8 cellular contexts compared by ENCODE assay signal in genomic region chr19:21835429-21835809, GRCh38. TPM values are rescaled to one million over a fixed set of nuclear protein-coding genes. Genes with fewer than 3 reads are reported as not detected.
A peak's percentile ranks its signal among the peaks of the same experiment; 100 is the strongest.
DNase-seq lines count a peak whose midpoint lies in the region; ATAC-seq, FAIRE-seq and TF ChIP-seq lines count a peak whose summit lies in the region.

No MANE protein-coding gene starts in this region.

- H3K36me3 ChIP-seq in GM12878 (ENCODE audit: control insufficient read depth in 2 of 2, insufficient read depth in 2 of 2, low read length in 1 of 2) (no peaks in the 10 kb centered on the region), mesendoderm (ENCODE audit: control insufficient read depth, insufficient read depth, low read length) (peaks cover 4% of the 10 kb centered on the region), HAP-1 (replicated peaks) (no peaks in the 10 kb centered on the region)

- no TSS peak for BruUV-seq in GM12878 (replicated peaks; lab: Mats Ljungman, UMichigan)

- peak; percentile 5 to 16 for DNase-seq in stimulated activated CD4-positive, alpha-beta T cell treated with anti-CD3 and anti-CD28 coated beads, Interleukin-2, amount 100 ng/mL, for 48 hours
- no peak for DNase-seq in stimulated activated CD4-positive, alpha-beta T cell treated with anti-CD3 and anti-CD28 coated beads, Interleukin-1b, Interleukin-23, amount 100 ng/mL, for 48 hours
- no peak for DNase-seq in GM12878 (ENCODE audit: low read depth, low spot score)
- DNase-seq in mesendoderm = no peak
- DNase-seq in SKM-1 (lab: John Stamatoyannopoulos, UW; ENCODE audit: unreplicated experiment) = no peak
- DNase-seq in HAP-1 (ENCODE audit: low spot score in 2 of 2) = no peak

- POLR2A ChIA-PET in GM12878 (lab: Charles Lee) = no interaction called here

- H3K56ac ChIP-seq in mesendoderm (ENCODE audit: low read length) = peak overlapping the region; percentile 89

- H3K27ac ChIP-seq in GM12878 (ENCODE audit: control insufficient read depth, insufficient read depth) (peak overlapping the region; percentile 44; the same call in 1 of the 2 replicates), mesendoderm (ENCODE audit: low read depth, low read length) (peak overlapping the region; percentile 97)

- RAD21 ChIA-PET in GM12878 (lab: Charles Lee; ENCODE audit: unreplicated experiment) = no interaction called here

- peak overlapping the region; percentile 80 for H2BK5ac ChIP-seq in mesendoderm (ENCODE audit: low read length)

- intact Hi-C loops in GM12878 (cut with micrococcal nuclease; ENCODE audit: unreplicated experiment) = no loop called here

- no peaks in the 10 kb centered on the region for H3K4me1 ChIP-seq in GM12878 (ENCODE audit: control insufficient read depth, insufficient read depth, low read length)
- H3K4me1 ChIP-seq in mesendoderm (ENCODE audit: control insufficient read depth, low read depth, low read length) = no peaks in the 10 kb centered on the region
- no peaks in the 10 kb centered on the region for H3K4me1 ChIP-seq in HAP-1

- H4K20me1 ChIP-seq in GM12878 (ENCODE audit: control insufficient read depth, insufficient read depth) = no peaks in the 10 kb centered on the region

- TF ChIP-seq CTCF in GM12878 (IDR thresholded peaks at IDR 0.05 in 2 of 3, conservative IDR thresholded peaks at IDR 0.05 in 1 of 3; ENCODE audit: control insufficient read depth in 2 of 3, extremely low read depth in 1 of 3, insufficient read depth in 1 of 3, low read depth in 3 of 3, low read length in 3 of 3) = no peak

- 9% methylated on average over 21 of the region's 23 CpGs for WGBS in GM12878 (ENCODE audit: insufficient coverage, insufficient replicate concordance, low lambda C conversion rate, missing lambda C conversion rate)
- WGBS in mesendoderm (ENCODE audit: extremely low coverage, insufficient coverage, low lambda C conversion rate) = no CpG with 5 or more reads among the region's 23 CpGs

- peak overlapping the region; percentile 46 for H3K4ac ChIP-seq in mesendoderm (ENCODE audit: low read depth, low read length)

- SMC1A ChIA-PET in GM12878 (lab: Charles Lee; ENCODE audit: uncharacterized antibody, unreplicated experiment) = no interaction called here

- no peak overlapping the region for H2AK5ac ChIP-seq in mesendoderm (ENCODE audit: low read length)

- H3K4me3 ChIP-seq in GM12878 = peak overlapping the region; percentile 49
- peak overlapping the region; percentile 89 for H3K4me3 ChIP-seq in mesendoderm (ENCODE audit: low read length)
- no peak overlapping the region for H3K4me3 ChIP-seq in HAP-1

- H4K8ac ChIP-seq in mesendoderm (ENCODE audit: low read depth, low read length) = no peak overlapping the region

- H3K9ac ChIP-seq in GM12878 (ENCODE audit: control insufficient read depth, insufficient read depth, low read length) (peak overlapping the region; percentile 44; the same call in 1 of the 2 replicates), mesendoderm (ENCODE audit: low read length) (peak overlapping the region; percentile 95)

- TF ChIP-seq RAD21 in GM12878 (IDR thresholded peaks at IDR 0.05; ENCODE audit: insufficient read depth, low read depth, low read length) = no peak

- peak overlapping the region; percentile 75 for H3K18ac ChIP-seq in mesendoderm (ENCODE audit: low read length)

- peak overlapping the region; percentile 37 for H3K23ac ChIP-seq in mesendoderm (ENCODE audit: low read length)

- ATAC-seq in GM12878 (no peak), GM19324 (IDR thresholded peaks at IDR 0.05; ENCODE audit: low FRiP score, unreplicated experiment) (no peak), GM21381 (IDR thresholded peaks at IDR 0.05; ENCODE audit: unreplicated experiment) (no peak)

- H2BK120ac ChIP-seq in mesendoderm (ENCODE audit: low read depth, low read length) = no peak overlapping the region

- peak overlapping the region; percentile 60; the same call in 1 of the 2 replicates for H2AFZ ChIP-seq in GM12878 (ENCODE audit: control insufficient read depth, low read depth, low read length)

- H2BK15ac ChIP-seq in mesendoderm (replicated peaks; ENCODE audit: low read depth) = no peak overlapping the region

- H3K9me3 ChIP-seq in GM12878 (replicated peaks; ENCODE audit: control insufficient read depth, insufficient read depth, low read length) (peaks cover 2% of the 10 kb centered on the region; the same call in 1 of the 3 replicates), HAP-1 (no peaks in the 10 kb centered on the region)

- H3K79me2 ChIP-seq in GM12878 (ENCODE audit: control insufficient read depth, insufficient read depth, low read length) = no peaks in the 10 kb centered on the region
- peaks cover 4% of the 10 kb centered on the region for H3K79me2 ChIP-seq in mesendoderm (ENCODE audit: control insufficient read depth, insufficient read depth, low read length)

- CTCF ChIA-PET in GM12878 (lab: Yijun Ruan, JAX) = interaction anchor here (0.6 to 0.7 kb wide), 2 partner anchors 181 to 188 kb away, joined by 3 read pairs; no protein-coding TSS in a partner anchor

- TF ChIP-seq POLR2A in GM12878 (IDR thresholded peaks at IDR 0.05; ENCODE audit: low read depth, low read length) = no peak

- FAIRE-seq in GM12878 (lab: Jason Lieb, UNC) = no peak

- H3K79me1 ChIP-seq in mesendoderm (ENCODE audit: low read length) = no peaks in the 10 kb centered on the region

- in situ Hi-C loops in GM12878 (cut with MboI) (no loop called here), HAP-1 (cut with MboI; ENCODE audit: low sequenced_read_pairs) (no loop called here)

- H4K5ac ChIP-seq in mesendoderm (ENCODE audit: low read length) = peak overlapping the region; percentile 45

- no peaks in the 10 kb centered on the region for H3K27me3 ChIP-seq in GM12878 (replicated peaks in 1 of 2; ENCODE audit: control insufficient read depth in 2 of 2, insufficient read depth in 2 of 2, low read length in 1 of 2)
- no peaks in the 10 kb centered on the region for H3K27me3 ChIP-seq in mesendoderm (ENCODE audit: insufficient read depth, low read length, poor library complexity)
- no peaks in the 10 kb centered on the region for H3K27me3 ChIP-seq in HAP-1 (ENCODE audit: low read depth)

- TF ChIP-seq EP300 in GM12878 (IDR thresholded peaks at IDR 0.05; ENCODE audit: borderline replicate concordance in 1 of 2, control insufficient read depth in 1 of 2, low read depth in 2 of 2, low read length in 2 of 2) = no peak

- H3K4me2 ChIP-seq in GM12878 (ENCODE audit: control insufficient read depth, insufficient read depth) = 0 out of 2 replicates have a peak overlapping the region, but pooled peaks have one; percentile 48
- peak overlapping the region; percentile 54 for H3K4me2 ChIP-seq in mesendoderm (ENCODE audit: low read length)

TF ChIP-seq in GM12878, 131 proteins besides CTCF, POLR2A, EP300 and RAD21 (continues in another document):
- TF ChIP-seq CHD4 (IDR thresholded peaks at IDR 0.05) (no peak), CEBPB (IDR thresholded peaks at IDR 0.05; ENCODE audit: borderline replicate concordance in 1 of 2, low read depth in 2 of 2, low read length in 2 of 2) (no peak), HCFC1 (IDR thresholded peaks at IDR 0.05; ENCODE audit: low read length) (no peak), RB1 (IDR thresholded peaks at IDR 0.05; ENCODE audit: borderline replicate concordance) (no peak), PRDM15 (CRISPR knock-in tag; IDR thresholded peaks at IDR 0.05) (no peak)

RNA-seq across cellular contexts. Expression of gene ZNF43, which starts 0.6 kb away (rescaled TPM):
- 6.0 and 6.7 TPM in 2 replicates for total RNA-seq in GM12878 (2013; cell fraction: nucleolus; rRNA removed)
- total RNA-seq in GM12878 (2014; rRNA removed) (0.34 and 0.38 TPM in 2 replicates), GM12878 (2014; rRNA removed; fragmentation: Illumina TruSeq; extraction: Trizol) (0.49 and 0.64 TPM in 2 replicates), GM12878 (2021) (0.51 and 1.0 TPM in 2 replicates)
- polyA plus RNA-seq in GM12878 (2011; ENCODE audit: low read depth) = 0.92 TPM
- polyA plus RNA-seq in GM12878 (2011; rRNA removed) (1.0 and 1.3 TPM in 2 replicates), GM12878 (2014; fragmentation: Illumina TruSeq; extraction: Trizol) (0.37 and 0.52 TPM in 2 replicates), GM12878 (2014; fragmentation: Nextera tagmentation; extraction: Ambion mirVana) (under 1 TPM; 0.07 to 0.34 TPM), GM12878 (2014; rRNA removed) (0.09 and 0.28 TPM in 2 replicates), GM12878 (2016; fragmentation: Nextera tagmentation; extraction: Ambion mirVana) (under 1 TPM; 0.39 to 0.42 TPM)
- 0.47 and 0.75 TPM in 2 replicates for polyA plus RNA-seq in GM12878 (2011; cell fraction: cytosol; rRNA removed)
- 0.99 and 1.1 TPM in 2 replicates for polyA plus RNA-seq in GM12878 (2011; cell fraction: nucleus; rRNA removed)
- 0.96 and 1.2 TPM in 2 replicates for polyA plus RNA-seq in GM12878 (2012)
- 3.1 and 3.6 TPM in 2 replicates for polyA minus RNA-seq in GM12878 (2011; rRNA and poly(A)+ RNA removed)
- 0.42 and 1.1 TPM in 2 replicates for polyA minus RNA-seq in GM12878 (2011; cell fraction: cytosol; rRNA and poly(A)+ RNA removed)
- 1.2 and 2.4 TPM in 2 replicates for polyA minus RNA-seq in GM12878 (2011; cell fraction: nucleus; rRNA and poly(A)+ RNA removed)
- 21.4 TPM for polyA plus RNA-seq in mesendoderm (2013, experiment 1 of 2)
- polyA plus RNA-seq in mesendoderm (2013, experiment 2 of 2) = 19.8 TPM

Comparison
In these comparisons a context has a peak if more than half of its experiments do, and no peak if none do; other contexts are left out.
1. DNase-seq: peak in stimulated activated CD4-positive, alpha-beta T cell treated with anti-CD3 and anti-CD28 coated beads, Interleukin-2, amount 100 ng/mL, for 48 hours (2 of 2); none in stimulated activated CD4-positive, alpha-beta T cell treated with anti-CD3 and anti-CD28 coated beads, Interleukin-1b, Interleukin-23, amount 100 ng/mL, for 48 hours (single experiment), GM12878 (single experiment), mesendoderm (single experiment), SKM-1 (single experiment) and HAP-1 (0 of 2).